ENCODE assay signal across 8 cellular contexts in the genomic region with DNA sequence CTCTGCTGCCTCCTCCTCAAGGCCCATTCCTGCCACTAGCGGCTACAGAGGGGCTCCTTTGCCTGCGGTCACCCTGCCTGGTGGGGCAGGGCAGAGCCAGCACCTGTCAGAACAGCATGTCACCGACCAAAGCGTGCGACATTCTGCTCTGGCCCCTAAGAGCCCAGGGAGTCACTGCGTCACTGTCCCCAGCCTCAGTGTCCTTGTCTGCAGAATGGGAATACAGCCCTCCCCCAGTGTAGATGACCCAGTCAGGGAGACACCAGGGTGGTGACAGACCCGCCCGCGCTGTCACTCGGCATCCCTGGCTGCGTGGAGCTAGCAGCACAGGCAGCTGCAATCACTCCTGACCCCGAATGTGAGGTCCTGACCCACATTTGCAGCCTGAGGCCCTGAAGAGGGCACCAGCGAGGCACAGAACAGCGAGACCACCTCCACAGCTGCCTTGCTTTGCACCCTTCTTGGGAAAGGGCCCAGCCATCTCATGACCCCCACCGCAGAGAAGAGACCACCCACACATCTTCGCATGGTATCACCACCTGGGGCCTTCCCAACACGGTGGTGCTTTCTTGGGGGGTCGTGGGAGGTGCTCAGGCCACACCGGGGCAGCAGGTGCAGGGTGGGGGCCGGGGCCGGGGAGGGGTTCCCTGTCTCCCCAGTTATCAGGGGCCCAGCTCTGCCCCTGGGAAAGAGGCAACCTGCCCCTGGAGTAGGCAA. TPM values are rescaled to one million over a fixed set of nuclear protein-coding genes. Genes with fewer than 3 reads are reported as not detected.
A peak's percentile ranks its signal among the peaks of the same experiment; 100 is the strongest.
DNase-seq lines count a peak whose midpoint lies in the region; ATAC-seq and TF ChIP-seq lines count a peak whose summit lies in the region.

No MANE protein-coding gene starts in this region.

- TF ChIP-seq EP300 in gastroesophageal sphincter (IDR thresholded peaks at IDR 0.05): no peak

- H3K4me3 ChIP-seq in heart left ventricle (no peak overlapping the region), heart right ventricle (no peak overlapping the region), OCI-LY3 (ENCODE audit: low read length) (peak overlapping the region; percentile 54), gastroesophageal sphincter (peak overlapping the region in 1 of 2 donors; percentile 72), tibial artery (no peak overlapping the region)

- intact Hi-C loops in heart left ventricle (cut with DNase I): loop anchor here (1.0 to 10.0 kb wide), 11 partner anchors 37 to 229 kb away; a partner anchor contains a TSS
- intact Hi-C loops in heart right ventricle (cut with DNase I): loop anchor here (1.0 to 10.0 kb wide), 11 partner anchors 45 to 379 kb away; a partner anchor contains a TSS
- intact Hi-C loops in tibial artery (cut with DNase I; ENCODE audit: low total_unique reads): loop anchor here (2.0 to 10.0 kb wide), 3 partner anchors 47 to 111 kb away; a partner anchor contains a TSS

- H3K9ac ChIP-seq in OCI-LY3 (ENCODE audit: low read length): peak overlapping the region; percentile 25; the same call in 1 of the 2 replicates

- no peak overlapping the region; the same call in 1 of the 2 replicates for H2AFZ ChIP-seq in OCI-LY3 (ENCODE audit: low read depth, low read length)

- WGBS in heart left ventricle, 4 donors: 53 to 77% (median 58%) methylated on average over 6 to 21 of the region's 21 CpGs
- WGBS in heart right ventricle, 2 donors: 49 to 62% methylated on average over 21 of the region's 21 CpGs
- no CpG with 5 or more reads among the region's 21 CpGs for WGBS in gastroesophageal sphincter (ENCODE audit: low coverage in 1 of 2), 2 donors

- H3K9me3 ChIP-seq in heart left ventricle (no peaks in the 10 kb centered on the region), heart right ventricle (no peaks in the 10 kb centered on the region), OCI-LY3 (ENCODE audit: insufficient read depth, low read length) (no peaks in the 10 kb centered on the region), gastroesophageal sphincter (no peaks in the 10 kb centered on the region), tibial artery (no peaks in the 10 kb centered on the region)

- H4K20me1 ChIP-seq in OCI-LY3 (ENCODE audit: insufficient read depth, low read length): no peaks in the 10 kb centered on the region

- H3K79me2 ChIP-seq in OCI-LY3 (ENCODE audit: low read length): no peaks in the 10 kb centered on the region

- H3K36me3 ChIP-seq in heart left ventricle (no peaks in the 10 kb centered on the region), heart right ventricle (no peaks in the 10 kb centered on the region), OCI-LY3 (replicated peaks; ENCODE audit: low read depth, low read length) (no peaks in the 10 kb centered on the region), gastroesophageal sphincter (no peaks in the 10 kb centered on the region), tibial artery (no peaks in the 10 kb centered on the region)

- no peak for TF ChIP-seq POLR2A in heart left ventricle (IDR thresholded peaks at IDR 0.05)
- TF ChIP-seq POLR2A in gastroesophageal sphincter (IDR thresholded peaks at IDR 0.05): no peak

- TF ChIP-seq CTCF in heart left ventricle (IDR thresholded peaks at IDR 0.05) (no peak), heart right ventricle (IDR thresholded peaks at IDR 0.05) (no peak), OCI-LY3 (IDR thresholded peaks at IDR 0.05; ENCODE audit: low read depth, low read length) (no peak; the same call in none of the 2 replicates), gastroesophageal sphincter (IDR thresholded peaks at IDR 0.05) (no peak), tibial artery (IDR thresholded peaks at IDR 0.05) (no peak)

- H3K4me2 ChIP-seq in OCI-LY3 (ENCODE audit: low read length): peak overlapping the region; percentile 58

- peaks cover 8 to 79% (median 47%) of the 10 kb centered on the region in 12 donors for H3K4me1 ChIP-seq in heart left ventricle
- H3K4me1 ChIP-seq in heart right ventricle: peaks cover 16 to 87% (median 64%) of the 10 kb centered on the region in 9 donors
- peaks cover 2% of the 10 kb centered on the region; the same call in 1 of the 2 replicates for H3K4me1 ChIP-seq in OCI-LY3 (ENCODE audit: low read length)
- peaks cover 13 to 99% (median 73%) of the 10 kb centered on the region in 3 donors for H3K4me1 ChIP-seq in gastroesophageal sphincter
- peaks cover 7 to 91% (median 80%) of the 10 kb centered on the region in 4 donors for H3K4me1 ChIP-seq in tibial artery

- H3K27ac ChIP-seq in heart left ventricle: peak overlapping the region in 1 of 12 donors; percentile 94
- no peak overlapping the region for H3K27ac ChIP-seq in heart right ventricle
- H3K27ac ChIP-seq in OCI-LY3 (ENCODE audit: low read length): no peak overlapping the region
- H3K27ac ChIP-seq in gastroesophageal sphincter: peak overlapping the region in 3 of 4 donors; percentile 94 to 98 (median 96)
- H3K27ac ChIP-seq in tibial artery: peak overlapping the region; percentile 93 to 97

- peak in 3 of 5 donors; percentile 8 to 55 (median 24) for DNase-seq in heart left ventricle
- no peak for DNase-seq in heart right ventricle
- no peak for DNase-seq in tibial artery
- no peak for DNase-seq in effector CD8-positive, alpha-beta T cell (lab: John Stamatoyannopoulos, UW)
- DNase-seq in NCI-H128 (lab: John Stamatoyannopoulos, UW; ENCODE audit: unreplicated experiment): no peak
- DNase-seq in GM19238 (ENCODE audit: insufficient read length, low spot score): no peak

- H3K27me3 ChIP-seq in heart left ventricle (peaks cover 0 to 20% (median 0%) of the 10 kb centered on the region in 9 donors), heart right ventricle (peaks cover 0 to 38% (median 13%) of the 10 kb centered on the region in 7 donors), OCI-LY3 (ENCODE audit: low read depth, low read length) (no peaks in the 10 kb centered on the region), gastroesophageal sphincter (no peaks in the 10 kb centered on the region), tibial artery (no peaks in the 10 kb centered on the region)

- ATAC-seq in heart left ventricle: no peak
- no peak for ATAC-seq in heart right ventricle
- no peak for ATAC-seq in gastroesophageal sphincter

RNA-seq across cellular contexts. Expression of a gene that starts 2.5 kb away (rescaled TPM):
- total RNA-seq in heart left ventricle (10 to 100 TPM in 2 of 9 donors, 1 to 10 TPM in 7; 1.5 to 22.3 (median 3.7) TPM), heart right ventricle (10 to 100 TPM in 1 of 10 donors, 1 to 10 TPM in 9; 1.1 to 29.5 (median 2.6) TPM), gastroesophageal sphincter (100 to 1,000 TPM; 105 to 529 (median 239) TPM)
- polyA plus RNA-seq in heart left ventricle (1 to 10 TPM; 2.2 to 2.5 TPM), heart right ventricle (1 to 10 TPM; 3.5 to 4.0 TPM)

RNA-seq across cellular contexts. Expression of a gene that starts 9.9 kb away (rescaled TPM):
- total RNA-seq in heart left ventricle (1 to 10 TPM in 7 of 9 donors, under 1 TPM in 2; 0.76 to 3.7 (median 2.6) TPM), heart right ventricle (1 to 10 TPM; 1.2 to 3.1 (median 2.4) TPM), gastroesophageal sphincter (1 to 10 TPM; 2.4 to 8.8 (median 5.8) TPM)
- polyA plus RNA-seq in heart left ventricle (1 to 10 TPM; 1.3 to 3.7 TPM), heart right ventricle (1 to 10 TPM; 2.9 to 3.5 TPM)

RNA-seq across cellular contexts. Expression of a gene that starts 45.2 kb away (rescaled TPM):
- 1 to 10 TPM; 1.4 to 6.0 (median 2.4) TPM for total RNA-seq in heart left ventricle
- polyA plus RNA-seq in heart left ventricle: 1 to 10 TPM; 2.3 to 3.3 TPM
- total RNA-seq in heart right ventricle: 1 to 10 TPM; 1.5 to 6.4 (median 2.0) TPM
- 1 to 10 TPM; 2.7 to 3.2 TPM for polyA plus RNA-seq in heart right ventricle
- total RNA-seq in gastroesophageal sphincter: 1 to 10 TPM; 5.8 to 7.8 (median 6.2) TPM

RNA-seq across cellular contexts. Expression of a gene that starts 51.0 kb away (rescaled TPM):
- total RNA-seq in heart left ventricle (1 to 10 TPM in 1 of 9 donors, under 1 TPM in 4, not detected in 4; 0.25 to 1.5 (median 0.40) TPM), heart right ventricle (under 1 TPM in 9 of 10 donors, not detected in 1; 0.23 to 0.91 (median 0.50) TPM), gastroesophageal sphincter (under 1 TPM in 3 of 4 donors, not detected in 1; under 0.01 to 0.42 (median 0.31) TPM)
- polyA plus RNA-seq in heart left ventricle (under 1 TPM in 1 of 2 donors, not detected in 1; 0.12 TPM), heart right ventricle (under 1 TPM; 0.07 to 0.13 TPM)

Comparison
In these comparisons a context has a peak if more than half of its experiments do, and no peak if none do; other contexts are left out.
1. DNase-seq: peak in heart left ventricle (3 of 5); none in heart right ventricle (0 of 2), tibial artery (0 of 2), effector CD8-positive, alpha-beta T cell (single experiment), NCI-H128 (single experiment) and GM19238 (single experiment).
2. H3K27ac ChIP-seq: peak in gastroesophageal sphincter (3 of 4) and tibial artery (2 of 2); none in heart right ventricle (0 of 10) and OCI-LY3 (single experiment).